In the genomic region with DNA sequence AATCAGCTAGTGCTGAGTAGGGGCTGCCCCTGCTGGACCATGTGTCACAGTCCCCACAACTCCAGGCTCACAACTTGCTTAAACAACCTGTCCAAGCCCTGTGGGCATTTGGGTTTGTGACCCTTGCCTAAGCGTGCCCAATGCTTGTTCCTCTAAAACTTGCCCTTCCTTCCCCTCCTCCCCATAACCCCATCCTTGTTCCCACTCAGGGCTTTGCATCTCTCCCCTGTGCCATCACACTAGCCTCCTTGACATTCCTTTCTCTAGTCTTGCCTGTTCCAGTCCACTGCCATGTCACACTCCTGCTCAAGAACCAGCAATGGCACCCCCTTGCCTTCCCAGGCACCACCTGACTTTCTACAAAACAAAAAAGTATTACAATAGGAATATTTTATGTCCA, we compare ENCODE assay signal across 34 cellular contexts.
"Had no signal": no experiment of that assay in that cellular context is flagged by ENCODE, and none has a peak within 500 bp of the region (broad histone marks: within the 10 kb centered on the region; RNA-seq: fewer than 3 reads in every experiment).

No MANE protein-coding gene starts in this region.

- H3K27ac ChIP-seq: adrenal gland, body of pancreas, colonic mucosa, epithelial cell of prostate, esophagus squamous epithelium, gastroesophageal sphincter, WERI-Rb-1 had no signal

- H3K36me3 Mint-ChIP-seq: activated CD4-positive, alpha-beta memory T cell treated with anti-CD3 and anti-CD28 coated beads for 36 hours; activated CD8-positive, alpha-beta memory T cell treated with anti-CD3 and anti-CD28 coated beads, Interleukin-2, amount 10 ng/mL, durations not matched to agents 7 days and 5 days; activated naive CD4-positive, alpha-beta T cell treated with anti-CD3 and anti-CD28 coated beads, Interleukin-2, amount 50 U/mL, for 24 hours; activated naive CD8-positive, alpha-beta T cell treated with anti-CD3 and anti-CD28 coated beads for 36 hours had no signal

- H3K4me3 Mint-ChIP-seq: activated CD4-positive, alpha-beta memory T cell treated with anti-CD3 and anti-CD28 coated beads for 36 hours; activated CD4-positive, alpha-beta T cell treated with anti-CD3 and anti-CD28 coated beads for 36 hours; activated CD4-positive, alpha-beta T cell treated with anti-CD3 and anti-CD28 coated beads, Interleukin-2, amount 10 ng/mL, durations not matched to agents 24 days and 14 days; activated CD8-positive, alpha-beta memory T cell treated with anti-CD3 and anti-CD28 coated beads, Interleukin-2, amount 10 ng/mL, durations not matched to agents 7 days and 5 days; activated CD8-positive, alpha-beta T cell treated with anti-CD3 and anti-CD28 coated beads, Interleukin-2, amount 10 ng/mL, durations not matched to agents 7 days and 5 days; activated naive CD4-positive, alpha-beta T cell treated with anti-CD3 and anti-CD28 coated beads for 36 hours; activated naive CD4-positive, alpha-beta T cell treated with anti-CD3 and anti-CD28 coated beads, Interleukin-2, amount 50 U/mL, for 24 hours; activated naive CD8-positive, alpha-beta T cell treated with anti-CD3 and anti-CD28 coated beads for 36 hours; activated naive CD8-positive, alpha-beta T cell treated with anti-CD3 and anti-CD28 coated beads, Interleukin-2, amount 50 U/mL, for 24 hours; activated T-helper 1 cell treated with anti-CD3 and anti-CD28 coated beads, Interleukin-12 subunit alpha, Interleukin-12 subunit beta, Interleukin-2, Interleukin-4 antibody, amounts not matched to agents 30 ng/mL and 10 ng/mL and 1 ng/mL, durations not matched to agents 14 hours and 24 hours and 36 hours; T-helper 17 cell; T-helper 2 cell treated with Interferon-gamma antibody and Interleukin-4, amounts not matched to agents 5 μg/mL and 100 μg/mL, for 36 hours had no signal

- ATAC-seq: activated CD4-positive, alpha-beta T cell treated with anti-CD3 and anti-CD28 coated beads for 36 hours; activated CD8-positive, alpha-beta memory T cell treated with anti-CD3 and anti-CD28 coated beads, Interleukin-2, amount 10 ng/mL, durations not matched to agents 7 days and 5 days; activated CD8-positive, alpha-beta T cell treated with anti-CD3 and anti-CD28 coated beads, Interleukin-2, amount 10 ng/mL, durations not matched to agents 7 days and 5 days; activated naive CD8-positive, alpha-beta T cell treated with anti-CD3 and anti-CD28 coated beads, Interleukin-2, amount 50 U/mL, for 24 hours; body of pancreas; gastroesophageal sphincter; T-helper 17 cell had no signal

- H3K4me1 ChIP-seq: colonic mucosa had no signal

- H3K9me3 Mint-ChIP-seq: activated CD4-positive, alpha-beta memory T cell treated with anti-CD3 and anti-CD28 coated beads for 36 hours; activated CD4-positive, alpha-beta T cell treated with anti-CD3 and anti-CD28 coated beads, Interleukin-2, amount 10 ng/mL, durations not matched to agents 24 days and 14 days; activated naive CD4-positive, alpha-beta T cell treated with anti-CD3 and anti-CD28 coated beads for 36 hours; activated naive CD4-positive, alpha-beta T cell treated with anti-CD3 and anti-CD28 coated beads, Interleukin-2, amount 50 U/mL, for 24 hours; activated naive CD8-positive, alpha-beta T cell treated with anti-CD3 and anti-CD28 coated beads for 36 hours; activated naive CD8-positive, alpha-beta T cell treated with anti-CD3 and anti-CD28 coated beads, Interleukin-2, amount 50 U/mL, for 24 hours; activated T-helper 1 cell treated with anti-CD3 and anti-CD28 coated beads, Interleukin-12 subunit alpha, Interleukin-12 subunit beta, Interleukin-2, Interleukin-4 antibody, amounts not matched to agents 30 ng/mL and 10 ng/mL and 1 ng/mL, durations not matched to agents 14 hours and 24 hours and 36 hours; activated T-helper 2 cell treated with anti-CD3 and anti-CD28 coated beads, Interferon-gamma antibody, Interleukin-2, Interleukin-4, amounts not matched to agents 10 μg/mL and 5 μg/mL and 100 μg/mL, durations not matched to agents 14 hours and 24 hours and 36 hours; T-helper 2 cell treated with Interferon-gamma antibody and Interleukin-4, amounts not matched to agents 5 μg/mL and 100 μg/mL, for 36 hours had no signal

- H3K4me1 Mint-ChIP-seq: activated CD4-positive, alpha-beta T cell treated with anti-CD3 and anti-CD28 coated beads, Interleukin-2, amount 10 ng/mL, durations not matched to agents 24 days and 14 days; activated naive CD8-positive, alpha-beta T cell treated with anti-CD3 and anti-CD28 coated beads for 36 hours had no signal

- H3K9me3 ChIP-seq: adrenal gland, body of pancreas, colonic mucosa, esophagus squamous epithelium, gastroesophageal sphincter had no signal

- H3K27ac Mint-ChIP-seq: activated CD4-positive, alpha-beta memory T cell treated with anti-CD3 and anti-CD28 coated beads for 36 hours; activated CD4-positive, alpha-beta T cell treated with anti-CD3 and anti-CD28 coated beads for 36 hours; activated CD4-positive, alpha-beta T cell treated with anti-CD3 and anti-CD28 coated beads, Interleukin-2, amount 10 ng/mL, durations not matched to agents 24 days and 14 days; activated CD8-positive, alpha-beta memory T cell treated with anti-CD3 and anti-CD28 coated beads, Interleukin-2, amount 10 ng/mL, durations not matched to agents 7 days and 5 days; activated CD8-positive, alpha-beta T cell treated with anti-CD3 and anti-CD28 coated beads, Interleukin-2, amount 10 ng/mL, durations not matched to agents 7 days and 5 days; activated naive CD4-positive, alpha-beta T cell treated with anti-CD3 and anti-CD28 coated beads for 36 hours; activated naive CD4-positive, alpha-beta T cell treated with anti-CD3 and anti-CD28 coated beads, Interleukin-2, amount 50 U/mL, for 24 hours; activated naive CD8-positive, alpha-beta T cell treated with anti-CD3 and anti-CD28 coated beads for 36 hours; activated naive CD8-positive, alpha-beta T cell treated with anti-CD3 and anti-CD28 coated beads, Interleukin-2, amount 50 U/mL, for 24 hours; activated T-helper 1 cell treated with anti-CD3 and anti-CD28 coated beads, Interleukin-12 subunit alpha, Interleukin-12 subunit beta, Interleukin-2, Interleukin-4 antibody, amounts not matched to agents 30 ng/mL and 10 ng/mL and 1 ng/mL, durations not matched to agents 14 hours and 24 hours and 36 hours; activated T-helper 2 cell treated with anti-CD3 and anti-CD28 coated beads, Interferon-gamma antibody, Interleukin-2, Interleukin-4, amounts not matched to agents 10 μg/mL and 5 μg/mL and 100 μg/mL, durations not matched to agents 14 hours and 24 hours and 36 hours; T-helper 17 cell; T-helper 2 cell treated with Interferon-gamma antibody and Interleukin-4, amounts not matched to agents 5 μg/mL and 100 μg/mL, for 36 hours had no signal

- H3K4me3 ChIP-seq: adrenal gland, body of pancreas, colonic mucosa, esophagus squamous epithelium, gastroesophageal sphincter had no signal

- H3K36me3 ChIP-seq: adrenal gland, colonic mucosa, esophagus squamous epithelium, gastroesophageal sphincter, WERI-Rb-1 had no signal

- DNase-seq: activated CD4-positive, alpha-beta memory T cell treated with anti-CD3 and anti-CD28 coated beads for 36 hours; activated CD4-positive, alpha-beta T cell treated with anti-CD3 and anti-CD28 coated beads for 36 hours; activated CD4-positive, alpha-beta T cell treated with anti-CD3 and anti-CD28 coated beads, Interleukin-2, amount 10 ng/mL, durations not matched to agents 24 days and 14 days; activated CD4-positive, CD25-positive, alpha-beta regulatory T cell; activated CD4-positive, CD25-positive, alpha-beta regulatory T cell treated with anti-CD3 and anti-CD28 coated beads, Interleukin-2, amount 50 U/mL, for 72 hours; activated CD8-positive, alpha-beta memory T cell treated with anti-CD3 and anti-CD28 coated beads, Interleukin-2, amount 10 ng/mL, durations not matched to agents 7 days and 5 days; activated CD8-positive, alpha-beta memory T cell treated with anti-CD3 and anti-CD28 coated beads, Interleukin-2, amount 50 U/mL, for 4 hours; activated CD8-positive, alpha-beta T cell treated with anti-CD3 and anti-CD28 coated beads, Interleukin-2, amount 10 ng/mL, durations not matched to agents 7 days and 5 days; activated effector memory CD4-positive, alpha-beta T cell treated with anti-CD3 and anti-CD28 coated beads, Interleukin-2, amount 50 U/mL, for 16 hours; activated naive CD4-positive, alpha-beta T cell treated with anti-CD3 and anti-CD28 coated beads for 36 hours; activated naive CD8-positive, alpha-beta T cell treated with anti-CD3 and anti-CD28 coated beads for 36 hours; activated naive CD8-positive, alpha-beta T cell treated with anti-CD3 and anti-CD28 coated beads, Interleukin-2, amount 50 U/mL, for 24 hours; activated T-cell treated with anti-CD3 and anti-CD28 coated beads, Interleukin-2, amount 50 U/mL, for 1 hour; activated T-cell treated with anti-CD3 and anti-CD28 coated beads, Interleukin-2, amount 50 U/mL, for 48 hours; amygdala; aorta; body of pancreas; central memory CD4-positive, alpha-beta T cell; cerebellar nuclear complex; colonic mucosa; effector CD8-positive, alpha-beta T cell; esophagus squamous epithelium; foreskin melanocyte; T-helper 1 cell; T-helper 17 cell; T1000; WERI-Rb-1 had no signal
